ENCODE assay signal across 7 cellular contexts in the genomic region with DNA sequence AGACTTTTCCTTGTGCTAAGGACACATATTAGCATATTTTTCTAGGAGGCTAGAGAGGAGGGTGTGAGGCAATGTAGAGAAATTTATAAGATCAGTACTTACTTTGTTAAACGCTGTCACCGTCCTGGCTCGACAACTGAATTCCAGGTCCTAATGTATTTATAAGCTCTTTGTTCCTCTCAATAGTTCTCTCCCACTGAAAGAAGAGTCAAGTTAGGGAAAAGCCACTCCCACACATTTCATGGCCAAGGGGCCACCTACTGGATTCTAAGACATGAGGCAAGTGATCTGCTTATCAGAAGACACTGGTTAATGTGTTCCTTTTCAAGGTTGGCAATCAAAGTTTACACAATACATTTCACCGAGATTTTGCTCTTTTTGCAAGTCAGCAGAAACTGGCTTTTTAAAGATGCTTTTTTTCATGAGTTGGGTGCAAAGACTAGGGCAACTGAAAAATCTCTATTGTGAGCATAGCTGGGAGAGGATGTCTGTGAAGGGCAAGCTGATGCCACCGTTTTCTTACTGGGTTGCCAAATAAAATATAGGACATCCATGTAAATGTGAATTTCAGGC. TPM values are rescaled to one million over a fixed set of nuclear protein-coding genes. Genes with fewer than 3 reads are reported as not detected.
"Had no signal": no experiment of that assay in that cellular context is flagged by ENCODE, and none has a peak within 500 bp of the region (broad histone marks: within the 10 kb centered on the region; RNA-seq: fewer than 3 reads in every experiment).

Gene GSTA1, minus strand, starts transcription at position 134 of the 573 bp plus-strand sequence. CDS start 4,549 bp downstream, outside the sequence.

RNA-seq across cellular contexts. Expression of gene GSTA1, which starts in this region (rescaled TPM):
- total RNA-seq: activated CD4-positive, alpha-beta T cell treated with anti-CD3 and anti-CD28 coated beads, Interleukin-2, amount 10 ng/mL, durations not matched to agents 7 days and 5 days; activated CD8-positive, alpha-beta memory T cell treated with anti-CD3 and anti-CD28 coated beads, Interleukin-2, amount 10 ng/mL, durations not matched to agents 7 days and 5 days; activated CD8-positive, alpha-beta T cell treated with anti-CD3 and anti-CD28 coated beads for 36 hours; esophagus muscularis mucosa; subcutaneous adipose tissue; ureter had no signal
- polyA plus RNA-seq: mammary epithelial cell had no signal
